9 cellular contexts compared by ENCODE assay signal in genomic region chr17:57577751-57578607, GRCh38.
A peak's percentile ranks its signal among the peaks of the same experiment; 100 is the strongest.
DNase-seq lines count a peak whose midpoint lies in the region; ATAC-seq and TF ChIP-seq lines count a peak whose summit lies in the region.
"Had no signal": no experiment of that assay in that cellular context is flagged by ENCODE, and none has a peak within 500 bp of the region (broad histone marks: within the 10 kb centered on the region; RNA-seq: fewer than 3 reads in every experiment).

No MANE protein-coding gene starts in this region.

- no peak for TF ChIP-seq CTCF in RWPE1 (conservative IDR thresholded peaks at IDR 0.05; ENCODE audit: low read depth)

- POLR2A ChIA-PET in RWPE1 (lab: Yijun Ruan, JAX; ENCODE audit: low non-redundant PET): no interaction called here

- in situ Hi-C loops in ACHN (cut with HindIII; ENCODE audit: low pct_ligation_motif_present, low pct_unique_long_range_greater_than_20kb, low sequenced_read_pairs): no loop called here

- H3K9me3 ChIP-seq in HUES48 (ENCODE audit: control insufficient read depth, insufficient read depth, low read length): no peaks in the 10 kb centered on the region
- H3K9me3 ChIP-seq: mucosa of descending colon had no signal

- peaks cover 17% of the 10 kb centered on the region for H3K4me1 ChIP-seq in HUES48 (ENCODE audit: control insufficient read depth, insufficient read depth, low read length)

- H3K4me3 ChIP-seq in HUES48 (ENCODE audit: low read depth, low read length) (no peak overlapping the region), skeletal muscle cell (ENCODE audit: low read depth, low read length) (peak overlapping the region; percentile 16)
- H3K4me3 ChIP-seq: mucosa of descending colon had no signal

- H3K27ac ChIP-seq in HUES48 (ENCODE audit: low read depth, low read length) (peak overlapping the region; percentile 63), RWPE1 (peak overlapping the region; percentile 56)

- intact Hi-C loops in Right ventricle myocardium superior (cut with DNase I): no loop called here

- no peaks in the 10 kb centered on the region for H3K27me3 ChIP-seq in HUES48 (ENCODE audit: control insufficient read depth, insufficient read depth, low read length)

- ATAC-seq in Right ventricle myocardium superior (ENCODE audit: poor library complexity): peak; percentile 80
- no peak for ATAC-seq in HG03460 (IDR thresholded peaks at IDR 0.05; ENCODE audit: unreplicated experiment)
- no peak for ATAC-seq in HG02884 (IDR thresholded peaks at IDR 0.05; ENCODE audit: unreplicated experiment)
- ATAC-seq: mucosa of descending colon had no signal

- H3K36me3 ChIP-seq in HUES48 (ENCODE audit: control insufficient read depth, insufficient read depth, low read length): no peaks in the 10 kb centered on the region

- DNase-seq in RWPE1 (ENCODE audit: low spot score) (no peak), Right ventricle myocardium superior (peak; percentile 65), skeletal muscle cell (ENCODE audit: low read depth) (peak; percentile 55), amniotic stem cell (lab: John Stamatoyannopoulos, UW) (no peak), ACHN (no peak)

- H3K9ac ChIP-seq in HUES48 (ENCODE audit: low read depth, low read length): no peak overlapping the region

- CTCF ChIA-PET in RWPE1 (lab: Yijun Ruan, JAX): no interaction called here

Comparison
In these comparisons a context has a peak if more than half of its experiments do, and no peak if none do; other contexts are left out.
1. DNase-seq: peak in Right ventricle myocardium superior (single experiment) and skeletal muscle cell (single experiment); none in RWPE1 (single experiment), amniotic stem cell (single experiment) and ACHN (single experiment).